7 cellular contexts compared by ENCODE assay signal in genomic region chr21:42652527-42653491, GRCh38. TPM values are rescaled to one million over a fixed set of nuclear protein-coding genes. Genes with fewer than 3 reads are reported as not detected.
DNase-seq lines count a peak whose midpoint lies in the region; ATAC-seq and TF ChIP-seq lines count a peak whose summit lies in the region.

No MANE protein-coding gene starts in this region.

- DNase-seq in NCI-H748 (lab: John Stamatoyannopoulos, UW; ENCODE audit: unreplicated experiment), result peak; percentile 63
- DNase-seq in coronary artery (ENCODE audit: low spot score), result no peak
- peak in 47 of 49 donors; percentile 29 to 87 (median 65) for DNase-seq in substantia nigra (lab: John Stamatoyannopoulos, UW)

- no peaks in the 10 kb centered on the region for H3K27me3 ChIP-seq in liver (ENCODE audit: control insufficient read depth in 4 of 4, insufficient read depth in 4 of 4, low read length in 3 of 4)

- WGBS in liver, result 16% methylated on average over 44 of the region's 44 CpGs

- TF ChIP-seq RAD21 in liver (IDR thresholded peaks at IDR 0.05), result peak; percentile 86 to 99

- no peaks in the 10 kb centered on the region for H3K9me3 ChIP-seq in liver (ENCODE audit: control insufficient read depth in 4 of 4, low read length in 3 of 4)

- 0 out of 2 replicates have a peak, but pooled peaks have one; percentile 7 for TF ChIP-seq CTCF in GM12874 (IDR thresholded peaks at IDR 0.05; ENCODE audit: insufficient read depth, low read depth, low read length)
- TF ChIP-seq CTCF in coronary artery (IDR thresholded peaks at IDR 0.05), result peak; percentile 14
- peak; percentile 72 for TF ChIP-seq CTCF in liver (IDR thresholded peaks at IDR 0.05; ENCODE audit: low read depth, low read length, missing input control)

- H3K9ac ChIP-seq in liver (ENCODE audit: low read depth in 1 of 2, low read length in 2 of 2), result peak overlapping the region; percentile 28 to 62

- H3K27ac ChIP-seq in coronary artery (peak overlapping the region; percentile 27 to 73), liver (ENCODE audit: low read depth in 1 of 2, low read length in 2 of 2) (peak overlapping the region; percentile 76), substantia nigra (ENCODE audit: low read depth, low read length, poor library complexity, severe bottlenecking) (peak overlapping the region; percentile 86)

- peak overlapping the region; percentile 84 for H3K4me3 ChIP-seq in coronary artery
- peak overlapping the region in 2 of 3 donors; percentile 44 to 65 for H3K4me3 ChIP-seq in liver (ENCODE audit: low read depth in 1 of 3, low read length in 3 of 3)

- ATAC-seq in GM21367 (IDR thresholded peaks at IDR 0.05; ENCODE audit: unreplicated experiment) (no peak), HG03342 (IDR thresholded peaks at IDR 0.05; ENCODE audit: unreplicated experiment) (no peak)

- H3K4me1 ChIP-seq in liver (ENCODE audit: control insufficient read depth in 4 of 4, insufficient read depth in 4 of 4, low read length in 3 of 4), result peaks cover 4 to 15% (median 9%) of the 10 kb centered on the region in 4 donors

- no peaks in the 10 kb centered on the region for H3K36me3 ChIP-seq in liver (ENCODE audit: control insufficient read depth in 4 of 4, insufficient read depth in 3 of 4, low read depth in 1 of 4, low read length in 3 of 4)

TF ChIP-seq in liver, 16 proteins besides CTCF, POLR2A, EP300 and RAD21:
- peak in 1 of 2 donors; percentile 26 for TF ChIP-seq RXRA (IDR thresholded peaks at IDR 0.05)
- peak; percentile 5 for TF ChIP-seq SP1 (IDR thresholded peaks at IDR 0.05)
- TF ChIP-seq HNF4G (IDR thresholded peaks at IDR 0.05), result no peak
- TF ChIP-seq FOXA1 (IDR thresholded peaks at IDR 0.05), result no peak
- peak in 1 of 2 donors; percentile 41 for TF ChIP-seq HNF4A (conservative IDR thresholded peaks at IDR 0.05)

RNA-seq across cellular contexts. Expression of gene PDE9A, which starts 0.6 kb away (rescaled TPM):
- 1 to 10 TPM; 3.4 to 4.2 TPM for total RNA-seq in liver
- 1 to 10 TPM; 1.5 to 1.9 TPM for polyA plus RNA-seq in liver

Comparison
In these comparisons a context has a peak if more than half of its experiments do, and no peak if none do; other contexts are left out.
1. CTCF ChIP-seq: peak in every context shown above with its lines; median percentile 72 in liver; 14 in coronary artery; 7 in GM12874.